18 cellular contexts compared by ENCODE assay signal in the genomic region with DNA sequence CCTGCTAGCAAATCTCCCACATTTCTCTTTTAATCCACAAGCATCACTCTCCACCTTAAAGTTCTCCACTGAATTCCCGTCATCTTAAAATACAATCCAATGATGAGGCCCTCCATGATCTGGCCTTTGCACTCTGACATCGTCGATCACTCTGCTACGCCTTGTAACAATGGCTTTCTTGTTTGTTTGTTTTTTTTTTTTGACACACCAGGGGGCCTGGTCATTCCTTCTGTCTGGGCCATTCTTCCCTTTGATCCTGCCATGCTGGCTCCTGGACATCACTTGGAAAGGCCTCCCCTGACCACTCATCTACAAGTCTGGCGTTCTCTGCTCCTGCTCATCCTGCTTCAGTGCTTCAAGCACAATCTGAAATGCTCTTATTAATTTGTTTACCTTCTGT.
DNase-seq lines count a peak whose midpoint lies in the region; ATAC-seq and TF ChIP-seq lines count a peak whose summit lies in the region.
"Had no signal": no experiment of that assay in that cellular context is flagged by ENCODE, and none has a peak within 500 bp of the region (broad histone marks: within the 10 kb centered on the region; RNA-seq: fewer than 3 reads in every experiment).

No MANE protein-coding gene starts in this region.

- H3K79me2 ChIP-seq in GM23248 (ENCODE audit: insufficient read depth), result no peaks in the 10 kb centered on the region

- H3K36me3 ChIP-seq in GM23248 (ENCODE audit: low read depth), result no peaks in the 10 kb centered on the region
- no peaks in the 10 kb centered on the region for H3K36me3 ChIP-seq in brain microvascular endothelial cell (replicated peaks)
- no peaks in the 10 kb centered on the region for H3K36me3 ChIP-seq in mesodermal cell (ENCODE audit: control insufficient read depth, insufficient read depth, low read length)
- H3K36me3 ChIP-seq: MG63 had no signal

- H3K4me3 ChIP-seq in GM23248 (no peak overlapping the region), brain microvascular endothelial cell (ENCODE audit: low read depth, low read length) (no peak overlapping the region), mesodermal cell (ENCODE audit: extremely low read depth, insufficient read depth, low read length, poor library complexity, severe bottlenecking) (no peak overlapping the region)
- H3K4me3 ChIP-seq: K562, MG63 had no signal

- DNase-seq in NCI-H510A treated with DMSO at 0.1 percent for 48 hours (lab: John Stamatoyannopoulos, UW) (peak; percentile 26), NCI-H510A (lab: John Stamatoyannopoulos, UW) (no peak), GM23248 (no peak), brain microvascular endothelial cell (no peak), NCI-H2029 treated with DMSO at 0.1 percent for 48 hours (lab: John Stamatoyannopoulos, UW) (no peak)
- DNase-seq: 8988T, EL, H7, HFFc6, MG63, NCI-H187, NCI-H524, NCI-H774 had no signal

- no peaks in the 10 kb centered on the region; the same call in 1 of the 2 replicates for H3K9me2 ChIP-seq in GM23248 (ENCODE audit: insufficient read depth)

- H3K4me2 ChIP-seq in GM23248 (ENCODE audit: unreplicated experiment), result no peak overlapping the region

- H3K27ac ChIP-seq in GM23248 (peak overlapping the region; percentile 96; the same call in 1 of the 2 replicates), brain microvascular endothelial cell (peak overlapping the region; percentile 99), mesodermal cell (ENCODE audit: low read depth, low read length, severe bottlenecking) (peak overlapping the region; percentile 36)
- H3K27ac ChIP-seq: C4-2B had no signal

- H3F3A ChIP-seq in GM23248 (ENCODE audit: insufficient read depth), result peaks cover 68% of the 10 kb centered on the region

- no peak overlapping the region for H2AFZ ChIP-seq in GM23248

- no peaks in the 10 kb centered on the region for H3K9me3 ChIP-seq in GM23248 (ENCODE audit: low read depth)
- no peaks in the 10 kb centered on the region for H3K9me3 ChIP-seq in mesodermal cell (ENCODE audit: control insufficient read depth, low read length)
- H3K9me3 ChIP-seq: MG63 had no signal

- no peak overlapping the region for H3K9ac ChIP-seq in GM23248

- 95 to 96% methylated on average over 5 of the region's 5 CpGs for WGBS in GM23248 (ENCODE audit: low coverage in 1 of 2, low lambda C conversion rate in 2 of 2, missing lambda C conversion rate in 2 of 2), 2 experiments
- 66 to 83% methylated on average over 2 to 3 of the region's 5 CpGs for WGBS in mesodermal cell (ENCODE audit: insufficient coverage in 2 of 2), 2 experiments

- TF ChIP-seq CTCF in brain microvascular endothelial cell (IDR thresholded peaks at IDR 0.05; ENCODE audit: low read depth, low read length, missing control alignments), result no peak

- H3K4me1 ChIP-seq in GM23248 (ENCODE audit: insufficient read depth) (peaks cover 75% of the 10 kb centered on the region), mesodermal cell (ENCODE audit: control insufficient read depth, insufficient read depth, low read length, poor library complexity, severe bottlenecking) (peaks cover 30% of the 10 kb centered on the region)

- ATAC-seq in GM21528 (IDR thresholded peaks at IDR 0.05; ENCODE audit: low FRiP score, unreplicated experiment), result no peak
- ATAC-seq: K562, Panc1 had no signal

- no peaks in the 10 kb centered on the region for H3K27me3 ChIP-seq in GM23248 (replicated peaks; ENCODE audit: insufficient read depth)
- H3K27me3 ChIP-seq in brain microvascular endothelial cell (replicated peaks), result no peaks in the 10 kb centered on the region
- H3K27me3 ChIP-seq: MG63 had no signal

- H4K20me1 ChIP-seq in GM23248 (ENCODE audit: insufficient read depth), result no peaks in the 10 kb centered on the region

- in situ Hi-C loops in GM23248 (cut with MboI), result no loop called here
- in situ Hi-C loops in brain microvascular endothelial cell (cut with HindIII; ENCODE audit: low pct_ligation_motif_present, low sequenced_read_pairs), result no loop called here

Comparison
In these comparisons a context has a peak if more than half of its experiments do, and no peak if none do; other contexts are left out.
1. H3K27ac ChIP-seq: peak in every context shown above with its lines; median percentile 99 in brain microvascular endothelial cell; 96 in GM23248; 36 in mesodermal cell.